In genomic region chr1:17669305-17669704, GRCh38 we compare ENCODE assay signal across 24 cellular contexts.
"Had no signal": no experiment of that assay in that cellular context is flagged by ENCODE, and none has a peak within 500 bp of the region (broad histone marks: within the 10 kb centered on the region; RNA-seq: fewer than 3 reads in every experiment).

No MANE protein-coding gene starts in this region.

- H3K4me3 ChIP-seq: adrenal gland, Peyer's patch, SJCRH30 had no signal

- H3K36me3 ChIP-seq: SJCRH30 had no signal

- H3K4me1 ChIP-seq: adrenal gland, Peyer's patch had no signal

- ATAC-seq: activated CD4-positive, CD25-positive, alpha-beta regulatory T cell treated with anti-CD3 and anti-CD28 coated beads, Interleukin-2, amount 50 U/mL, for 24 hours; activated CD8-positive, alpha-beta T cell treated with anti-CD3 and anti-CD28 coated beads for 36 hours; activated T-cell treated with anti-CD3 and anti-CD28 coated beads, Interleukin-2, amount 50 U/mL, for 72 hours; SK-N-SH treated with all-trans-retinoic acid at 6 μM for 48 hours had no signal

- H3K9me3 Mint-ChIP-seq: activated CD8-positive, alpha-beta T cell treated with anti-CD3 and anti-CD28 coated beads for 36 hours; activated naive CD4-positive, alpha-beta T cell treated with anti-CD3 and anti-CD28 coated beads, Interleukin-2, amount 10 ng/mL, durations not matched to agents 7 days and 5 days; activated naive CD8-positive, alpha-beta T cell treated with anti-CD3 and anti-CD28 coated beads, Interleukin-2, amount 10 ng/mL, durations not matched to agents 7 days and 5 days; activated T-cell treated with anti-CD3 and anti-CD28 coated beads, Interleukin-2, amount 50 U/mL, for 72 hours; activated T-helper 2 cell treated with anti-CD3 and anti-CD28 coated beads, Interferon-gamma antibody, Interleukin-2, Interleukin-4, amounts not matched to agents 10 μg/mL and 5 μg/mL and 100 μg/mL, durations not matched to agents 14 hours and 24 hours and 36 hours; T-helper 1 cell treated with Interleukin-12 subunit alpha and Interleukin-12 subunit beta and Interleukin-4 antibody, amounts not matched to agents 30 μg/mL and 1 μg/mL, for 36 hours had no signal

- H3K27ac ChIP-seq: adrenal gland, Peyer's patch, RWPE1 had no signal

- H3K27me3 ChIP-seq: adrenal gland, Peyer's patch, SJCRH30 had no signal

- FAIRE-seq: bronchial epithelial cell had no signal

- H3K36me3 Mint-ChIP-seq: activated naive CD4-positive, alpha-beta T cell treated with anti-CD3 and anti-CD28 coated beads, Interleukin-2, amount 10 ng/mL, durations not matched to agents 7 days and 5 days; activated naive CD8-positive, alpha-beta T cell treated with anti-CD3 and anti-CD28 coated beads, Interleukin-2, amount 10 ng/mL, durations not matched to agents 7 days and 5 days had no signal

- H3K4me3 Mint-ChIP-seq: activated CD8-positive, alpha-beta T cell treated with anti-CD3 and anti-CD28 coated beads for 36 hours; activated naive CD4-positive, alpha-beta T cell treated with anti-CD3 and anti-CD28 coated beads, Interleukin-2, amount 10 ng/mL, durations not matched to agents 7 days and 5 days; activated naive CD8-positive, alpha-beta T cell treated with anti-CD3 and anti-CD28 coated beads, Interleukin-2, amount 10 ng/mL, durations not matched to agents 7 days and 5 days; activated T-cell treated with anti-CD3 and anti-CD28 coated beads, Interleukin-2, amount 50 U/mL, for 72 hours; T-helper 1 cell treated with Interleukin-12 subunit alpha and Interleukin-12 subunit beta and Interleukin-4 antibody, amounts not matched to agents 30 μg/mL and 1 μg/mL, for 36 hours had no signal

- H3K27me3 Mint-ChIP-seq: activated CD8-positive, alpha-beta T cell treated with anti-CD3 and anti-CD28 coated beads for 36 hours; activated naive CD8-positive, alpha-beta T cell treated with anti-CD3 and anti-CD28 coated beads, Interleukin-2, amount 10 ng/mL, durations not matched to agents 7 days and 5 days had no signal

- H3K4me1 Mint-ChIP-seq: activated naive CD4-positive, alpha-beta T cell treated with anti-CD3 and anti-CD28 coated beads, Interleukin-2, amount 10 ng/mL, durations not matched to agents 7 days and 5 days; activated naive CD8-positive, alpha-beta T cell treated with anti-CD3 and anti-CD28 coated beads, Interleukin-2, amount 10 ng/mL, durations not matched to agents 7 days and 5 days had no signal

- H3K27ac Mint-ChIP-seq: activated CD8-positive, alpha-beta T cell treated with anti-CD3 and anti-CD28 coated beads for 36 hours; activated naive CD4-positive, alpha-beta T cell treated with anti-CD3 and anti-CD28 coated beads, Interleukin-2, amount 10 ng/mL, durations not matched to agents 7 days and 5 days; activated naive CD8-positive, alpha-beta T cell treated with anti-CD3 and anti-CD28 coated beads, Interleukin-2, amount 10 ng/mL, durations not matched to agents 7 days and 5 days; activated T-cell treated with anti-CD3 and anti-CD28 coated beads, Interleukin-2, amount 50 U/mL, for 72 hours; activated T-helper 2 cell treated with anti-CD3 and anti-CD28 coated beads, Interferon-gamma antibody, Interleukin-2, Interleukin-4, amounts not matched to agents 10 μg/mL and 5 μg/mL and 100 μg/mL, durations not matched to agents 14 hours and 24 hours and 36 hours; T-helper 1 cell treated with Interleukin-12 subunit alpha and Interleukin-12 subunit beta and Interleukin-4 antibody, amounts not matched to agents 30 μg/mL and 1 μg/mL, for 36 hours had no signal

- DNase-seq: activated CD4-positive, alpha-beta T cell treated with anti-CD3 and anti-CD28 coated beads for 4 hours; activated CD8-positive, alpha-beta memory T cell treated with anti-CD3 and anti-CD28 coated beads, Interleukin-2, amount 50 U/mL, for 4 hours; activated CD8-positive, alpha-beta T cell treated with anti-CD3 and anti-CD28 coated beads for 36 hours; activated gamma-delta T cell treated with Interleukin-2 at 50 U/mL for 16 hours; activated naive CD4-positive, alpha-beta T cell treated with anti-CD3 and anti-CD28 coated beads, Interleukin-2, amount 10 ng/mL, durations not matched to agents 7 days and 5 days; activated naive CD8-positive, alpha-beta T cell treated with anti-CD3 and anti-CD28 coated beads, Interleukin-2, amount 10 ng/mL, durations not matched to agents 7 days and 5 days; activated T-cell treated with anti-CD3 and anti-CD28 coated beads, Interleukin-2, amount 50 U/mL, for 72 hours; adrenal gland; central memory CD4-positive, alpha-beta T cell; KG1; NCI-H1092 treated with DMSO at 0.1 percent for 48 hours; NCI-H1436 treated with DMSO at 0.1 percent for 48 hours; NCI-H187; NCI-H510A treated with DMSO at 0.1 percent for 48 hours; NCI-H69; Peyer's patch; SW 1271 had no signal

- H3K9me3 ChIP-seq: adrenal gland, Peyer's patch, SJCRH30 had no signal
